ENCODE assay signal across 27 cellular contexts in genomic region chr1:14909920-14910466, GRCh38.
DNase-seq lines count a peak whose midpoint lies in the region; ATAC-seq and TF ChIP-seq lines count a peak whose summit lies in the region.
"Had no signal": no experiment of that assay in that cellular context is flagged by ENCODE, and none has a peak within 500 bp of the region (broad histone marks: within the 10 kb centered on the region; RNA-seq: fewer than 3 reads in every experiment).

No MANE protein-coding gene starts in this region.

- H3K36me3 Mint-ChIP-seq in mesothelial cell of epicardium, result no peaks in the 10 kb centered on the region
- H3K36me3 Mint-ChIP-seq: CD8-positive, alpha-beta T cell; immature natural killer cell; stimulated activated memory B cell treated with anti-CD40 and anti-IgM and Interleukin-4, amounts not matched to agents 10 μg/mL and 1 μg/mL and 100 μg/mL, for 72 hours had no signal

- WGBS in heart left ventricle, 4 donors, result 80 to 90% (median 85%) methylated on average over 8 to 10 of the region's 10 CpGs
- WGBS in esophagus squamous epithelium, 2 donors, result 87 to 88% methylated on average over 8 to 10 of the region's 10 CpGs

- intact Hi-C loops in heart left ventricle (cut with DNase I), result loop anchor here in 3 of 10 donors (10.0 kb wide), 3 partner anchors 125 to 795 kb away; no protein-coding TSS in a partner anchor
- intact Hi-C loops in left ventricle myocardium inferior (cut with micrococcal nuclease), result no loop called here
- intact Hi-C loops in esophagus squamous epithelium (cut with DNase I), result no loop called here
- intact Hi-C loops in vagina (cut with DNase I), result no loop called here

- TF ChIP-seq CTCF in heart left ventricle (IDR thresholded peaks at IDR 0.05), result no peak
- TF ChIP-seq CTCF in left ventricle myocardium inferior (IDR thresholded peaks at IDR 0.05; ENCODE audit: borderline replicate concordance), result no peak
- no peak for TF ChIP-seq CTCF in esophagus squamous epithelium (IDR thresholded peaks at IDR 0.05)
- no peak for TF ChIP-seq CTCF in mesothelial cell of epicardium (IDR thresholded peaks at IDR 0.05; ENCODE audit: unreplicated experiment)
- TF ChIP-seq CTCF in vagina (IDR thresholded peaks at IDR 0.05), result no peak

- H3K27ac Mint-ChIP-seq in mesothelial cell of epicardium, result peak overlapping the region; percentile 61
- H3K27ac Mint-ChIP-seq: activated T-helper 1 cell treated with anti-CD3 and anti-CD28 coated beads, Interleukin-12 subunit alpha, Interleukin-12 subunit beta, Interleukin-2, Interleukin-4 antibody, amounts not matched to agents 30 ng/mL and 10 ng/mL and 1 ng/mL, durations not matched to agents 14 hours and 24 hours and 36 hours; CD8-positive, alpha-beta T cell; immature natural killer cell; stimulated activated memory B cell treated with anti-CD40 and anti-IgM and Interleukin-4, amounts not matched to agents 10 μg/mL and 1 μg/mL and 100 μg/mL, for 72 hours had no signal

- H3K27ac ChIP-seq in heart left ventricle, result no peak overlapping the region
- no peak overlapping the region for H3K27ac ChIP-seq in left ventricle myocardium inferior (replicated peaks)
- peak overlapping the region; percentile 79 to 86 (median 82) for H3K27ac ChIP-seq in esophagus squamous epithelium
- peak overlapping the region; percentile 82 for H3K27ac ChIP-seq in vagina
- H3K27ac ChIP-seq: parathyroid adenoma, SJSA1 had no signal

- H3K4me1 ChIP-seq in heart left ventricle, result peaks cover 0 to 8% (median 0%) of the 10 kb centered on the region in 12 donors
- H3K4me1 ChIP-seq in left ventricle myocardium inferior, result peaks cover 9% of the 10 kb centered on the region
- peaks cover 15 to 76% (median 55%) of the 10 kb centered on the region in 3 donors for H3K4me1 ChIP-seq in esophagus squamous epithelium
- peaks cover 57% of the 10 kb centered on the region for H3K4me1 ChIP-seq in vagina
- H3K4me1 ChIP-seq: parathyroid adenoma had no signal

- H3K9me3 ChIP-seq in heart left ventricle (no peaks in the 10 kb centered on the region), left ventricle myocardium inferior (replicated peaks) (no peaks in the 10 kb centered on the region), esophagus squamous epithelium (no peaks in the 10 kb centered on the region), vagina (no peaks in the 10 kb centered on the region)
- H3K9me3 ChIP-seq: esophagus muscularis mucosa, SJSA1 had no signal

- no peak overlapping the region for H3K4me3 Mint-ChIP-seq in mesothelial cell of epicardium
- H3K4me3 Mint-ChIP-seq: activated T-helper 1 cell treated with anti-CD3 and anti-CD28 coated beads, Interleukin-12 subunit alpha, Interleukin-12 subunit beta, Interleukin-2, Interleukin-4 antibody, amounts not matched to agents 30 ng/mL and 10 ng/mL and 1 ng/mL, durations not matched to agents 14 hours and 24 hours and 36 hours; CD8-positive, alpha-beta T cell; immature natural killer cell; stimulated activated memory B cell treated with anti-CD40 and anti-IgM and Interleukin-4, amounts not matched to agents 10 μg/mL and 1 μg/mL and 100 μg/mL, for 72 hours had no signal

- H3K27me3 Mint-ChIP-seq in mesothelial cell of epicardium (ENCODE audit: low read depth), result no peaks in the 10 kb centered on the region
- H3K27me3 Mint-ChIP-seq: stimulated activated memory B cell treated with anti-CD40 and anti-IgM and Interleukin-4, amounts not matched to agents 10 μg/mL and 1 μg/mL and 100 μg/mL, for 72 hours had no signal

- no peak for TF ChIP-seq POLR2A in heart left ventricle (IDR thresholded peaks at IDR 0.05)
- TF ChIP-seq POLR2A in esophagus squamous epithelium (IDR thresholded peaks at IDR 0.05), result no peak
- no peak for TF ChIP-seq POLR2A in vagina (IDR thresholded peaks at IDR 0.05)

- no peaks in the 10 kb centered on the region for H3K9me3 Mint-ChIP-seq in mesothelial cell of epicardium
- H3K9me3 Mint-ChIP-seq: activated T-helper 1 cell treated with anti-CD3 and anti-CD28 coated beads, Interleukin-12 subunit alpha, Interleukin-12 subunit beta, Interleukin-2, Interleukin-4 antibody, amounts not matched to agents 30 ng/mL and 10 ng/mL and 1 ng/mL, durations not matched to agents 14 hours and 24 hours and 36 hours; CD8-positive, alpha-beta T cell; immature natural killer cell; stimulated activated memory B cell treated with anti-CD40 and anti-IgM and Interleukin-4, amounts not matched to agents 10 μg/mL and 1 μg/mL and 100 μg/mL, for 72 hours had no signal

- H3K27me3 ChIP-seq in heart left ventricle (no peaks in the 10 kb centered on the region), left ventricle myocardium inferior (ENCODE audit: low read depth) (no peaks in the 10 kb centered on the region), esophagus squamous epithelium (no peaks in the 10 kb centered on the region), vagina (no peaks in the 10 kb centered on the region)
- H3K27me3 ChIP-seq: esophagus muscularis mucosa, SJSA1 had no signal

- DNase-seq in heart left ventricle (peak in 1 of 5 donors; percentile 19), left ventricle myocardium inferior (no peak), esophagus squamous epithelium (lab: John Stamatoyannopoulos, UW) (no peak), mesothelial cell of epicardium (ENCODE audit: low spot score in 2 of 2, unreplicated experiment in 2 of 2) (no peak), vagina (ENCODE audit: extremely low spot score in 2 of 2) (no peak)
- DNase-seq in activated effector memory CD4-positive, alpha-beta T cell treated with anti-CD3 and anti-CD28 coated beads, Interleukin-2, amount 50 U/mL, for 16 hours, result no peak
- DNase-seq: activated CD4-positive, alpha-beta T cell treated with anti-CD3 and anti-CD28 coated beads, Interleukin-2, amount 50 U/mL, for 48 hours; activated CD8-positive, alpha-beta memory T cell treated with anti-CD3 and anti-CD28 coated beads, Interleukin-2, amount 50 U/mL, for 4 hours; activated naive CD4-positive, alpha-beta T cell treated with anti-CD3 and anti-CD28 coated beads, Interleukin-2, amount 50 U/mL, for 16 hours; amniotic stem cell; CD8-positive, alpha-beta T cell; DMS 273 treated with DMSO at 0.1 percent for 48 hours; hippocampal formation; immature natural killer cell; IMR-90; NCI-H1092; NCI-H187; NCI-H526 treated with DMSO at 0.1 percent for 48 hours; stimulated activated CD4-positive, alpha-beta T cell treated with anti-CD3 and anti-CD28 coated beads, Interleukin-4, amount 100 ng/mL, for 4 hours had no signal

- H3K4me3 ChIP-seq in heart left ventricle (no peak overlapping the region), left ventricle myocardium inferior (no peak overlapping the region), esophagus squamous epithelium (no peak overlapping the region), vagina (no peak overlapping the region)
- H3K4me3 ChIP-seq: esophagus muscularis mucosa, SJSA1 had no signal

- peak in 3 of 4 donors; percentile 47 to 70 (median 61) for ATAC-seq in heart left ventricle
- no peak for ATAC-seq in HG03139 (IDR thresholded peaks at IDR 0.05; ENCODE audit: unreplicated experiment)
- ATAC-seq in HG03354 (IDR thresholded peaks at IDR 0.05; ENCODE audit: poor library complexity, severe bottlenecking, unreplicated experiment), result no peak
- ATAC-seq: activated CD4-positive, CD25-positive, alpha-beta regulatory T cell treated with anti-CD3 and anti-CD28 coated beads, Interleukin-2, amount 50 U/mL, for 24 hours; CD8-positive, alpha-beta T cell; stimulated activated memory B cell treated with anti-CD40 and anti-IgM and Interleukin-4, amounts not matched to agents 10 μg/mL and 1 μg/mL and 100 μg/mL, for 72 hours had no signal

- H3K36me3 ChIP-seq in heart left ventricle, result no peaks in the 10 kb centered on the region
- no peaks in the 10 kb centered on the region for H3K36me3 ChIP-seq in left ventricle myocardium inferior
- no peaks in the 10 kb centered on the region for H3K36me3 ChIP-seq in esophagus squamous epithelium
- H3K36me3 ChIP-seq in vagina, result no peaks in the 10 kb centered on the region
- H3K36me3 ChIP-seq: esophagus muscularis mucosa, SJSA1 had no signal

- H3K4me1 Mint-ChIP-seq in mesothelial cell of epicardium, result peaks cover 37% of the 10 kb centered on the region
- H3K4me1 Mint-ChIP-seq: immature natural killer cell had no signal

Comparison
In these comparisons a context has a peak if more than half of its experiments do, and no peak if none do; other contexts are left out.
1. ATAC-seq: peak in heart left ventricle (3 of 4); none in HG03139 (single experiment) and HG03354 (single experiment).
2. H3K27ac ChIP-seq: peak in esophagus squamous epithelium (4 of 4) and vagina (single experiment); none in heart left ventricle (0 of 12) and left ventricle myocardium inferior (single experiment).